Comparison of ENCODE assay signal across 22 cellular contexts in genomic region chr20:10955166-10955565, GRCh38.
DNase-seq lines count a peak whose midpoint lies in the region; ATAC-seq, FAIRE-seq and TF ChIP-seq lines count a peak whose summit lies in the region.
"Had no signal": no experiment of that assay in that cellular context is flagged by ENCODE, and none has a peak within 500 bp of the region (broad histone marks: within the 10 kb centered on the region; RNA-seq: fewer than 3 reads in every experiment).

No MANE protein-coding gene starts in this region.

- H3K4me3 ChIP-seq in A549, result no peak overlapping the region
- H3K4me3 ChIP-seq in keratinocyte (ENCODE audit: control insufficient read depth in 2 of 3, extremely low read depth in 1 of 3, insufficient read depth in 2 of 3, low read depth in 1 of 3, low read length in 3 of 3), result no peak overlapping the region
- H3K4me3 ChIP-seq: MG63 had no signal

- DNase-seq in A549 (ENCODE audit: low read depth in 1 of 2, low spot score in 1 of 2), result no peak
- DNase-seq in M059J (ENCODE audit: low read depth), result peak; percentile 41
- peak; percentile 22 for DNase-seq in dedifferentiated amniotic fluid mesenchymal stem cell (ENCODE audit: extremely low spot score)
- DNase-seq in keratinocyte (ENCODE audit: low read depth, low spot score), result no peak
- DNase-seq in HK-2 (ENCODE audit: unreplicated experiment), result no peak
- no peak for DNase-seq in GM19238 (ENCODE audit: insufficient read length, low spot score)
- no peak for DNase-seq in T1000 (lab: John Stamatoyannopoulos, UW)
- no peak for DNase-seq in NCI-H187 (lab: John Stamatoyannopoulos, UW)
- DNase-seq: 8988T, AML-193, EL, GF-D8, GOT3, HCEC 1CT, MG63, NCI-H1417, NCI-H1694 treated with DMSO at 0.1 percent for 48 hours, NCI-H446 treated with DMSO at 0.1 percent for 48 hours, NCI-H526 treated with DMSO at 0.1 percent for 48 hours, OCI-M1, Right ventricle myocardium superior had no signal

- dilution Hi-C loops in keratinocyte (cut with MboI; ENCODE audit: extremely low pct_ligation_motif_present, low sequenced_read_pairs), result no loop called here

- FAIRE-seq in A549 (lab: Jason Lieb, UNC), result peak; percentile 78
- FAIRE-seq in keratinocyte (lab: Jason Lieb, UNC), result peak; percentile 52
- FAIRE-seq: D721Med had no signal

- no peak for TF ChIP-seq RAD21 in A549 (conservative IDR thresholded peaks at IDR 0.05 in 1 of 2, IDR thresholded peaks at IDR 0.05 in 1 of 2)

- POLR2A ChIA-PET in A549 (lab: Yijun Ruan, JAX), result no interaction called here

- no peak for TF ChIP-seq CTCF in A549 (IDR thresholded peaks at IDR 0.05)
- no peak for TF ChIP-seq CTCF in keratinocyte (optimal IDR thresholded peaks at IDR 0.05 in 1 of 3, IDR thresholded peaks at IDR 0.05 in 1 of 3, conservative IDR thresholded peaks at IDR 0.05 in 1 of 3; ENCODE audit: extremely low read depth in 1 of 3, insufficient read depth in 2 of 3, low read length in 3 of 3)

- H3K36me3 ChIP-seq in keratinocyte (ENCODE audit: control insufficient read depth in 2 of 2, extremely low read depth in 1 of 2, insufficient read depth in 2 of 2, low read length in 2 of 2), result no peaks in the 10 kb centered on the region
- H3K36me3 ChIP-seq: MG63 had no signal

- TF ChIP-seq POLR2A in A549 (IDR thresholded peaks at IDR 0.05; ENCODE audit: low read length), result no peak

- no peak overlapping the region for H2AFZ ChIP-seq in keratinocyte (ENCODE audit: control insufficient read depth, low read length)

- WGBS in A549 (ENCODE audit: missing lambda C conversion rate), result 86% methylated on average over 3 of the region's 3 CpGs

- no peak overlapping the region for H3K9ac ChIP-seq in keratinocyte (ENCODE audit: control insufficient read depth, extremely low read depth, insufficient read depth, low read length)

- TF ChIP-seq EP300 in A549 (IDR thresholded peaks at IDR 0.05), result no peak

- no peaks in the 10 kb centered on the region for H3K79me2 ChIP-seq in keratinocyte (ENCODE audit: control insufficient read depth, insufficient read depth, low read length)

- no peaks in the 10 kb centered on the region for H4K20me1 ChIP-seq in keratinocyte (ENCODE audit: control insufficient read depth, extremely low read depth, insufficient read depth, low read length)

- H3K9me1 ChIP-seq in keratinocyte (ENCODE audit: control insufficient read depth, extremely low read depth, insufficient read depth, low read length), result no peaks in the 10 kb centered on the region

- H3K4me1 ChIP-seq in A549, result 0 out of 3 replicates have a peak, but pooled peaks cover 7% of the 10 kb centered on the region
- peaks cover 37% of the 10 kb centered on the region for H3K4me1 ChIP-seq in keratinocyte (ENCODE audit: control insufficient read depth, extremely low read depth, insufficient read depth, low read length)

- CTCF ChIA-PET in A549 (lab: Yijun Ruan, JAX), result interaction anchor here (0.6 to 1.5 kb wide), 4 partner anchors 23 to 402 kb away, joined by 3 read pairs; no protein-coding TSS in a partner anchor

- ATAC-seq in A549, result no peak

- no peaks in the 10 kb centered on the region for H3K9me3 ChIP-seq in A549
- no peaks in the 10 kb centered on the region for H3K9me3 ChIP-seq in keratinocyte (ENCODE audit: control insufficient read depth, low read depth, low read length)
- H3K9me3 ChIP-seq: MG63 had no signal

- H3K27ac ChIP-seq in A549, result no peak overlapping the region
- H3K27ac ChIP-seq in keratinocyte (ENCODE audit: control insufficient read depth, insufficient read depth, low read length), result peak overlapping the region; percentile 95

- no peaks in the 10 kb centered on the region for H3K27me3 ChIP-seq in keratinocyte (ENCODE audit: control insufficient read depth, extremely low read depth, insufficient read depth, low read length)
- H3K27me3 ChIP-seq: MG63 had no signal

- H3K4me2 ChIP-seq in A549 (no peak overlapping the region), keratinocyte (ENCODE audit: control insufficient read depth, extremely low read depth, insufficient read depth, low read depth, low read length) (peak overlapping the region; percentile 96)

TF ChIP-seq in A549, 52 proteins besides CTCF, POLR2A, EP300 and RAD21:
- no peak for TF ChIP-seq ZC3H11A (IDR thresholded peaks at IDR 0.05)
- no peak for TF ChIP-seq TFCP2L1 (CRISPR knock-in tag; IDR thresholded peaks at IDR 0.05)
- TF ChIP-seq FOXS1 (CRISPR knock-in tag; IDR thresholded peaks at IDR 0.05), result no peak
- no peak for TF ChIP-seq GATA3 (IDR thresholded peaks at IDR 0.05; ENCODE audit: borderline replicate concordance)
- no peak for TF ChIP-seq HDAC2 (IDR thresholded peaks at IDR 0.05)
- no peak for TF ChIP-seq ZFP36 (IDR thresholded peaks at IDR 0.05; ENCODE audit: borderline replicate concordance, partially characterized antibody)
- no peak for TF ChIP-seq EHMT2 (IDR thresholded peaks at IDR 0.05; ENCODE audit: low read depth)
- TF ChIP-seq EHF (CRISPR knock-in tag; IDR thresholded peaks at IDR 0.05), result no peak
- no peak for TF ChIP-seq ESRRA (IDR thresholded peaks at IDR 0.05; ENCODE audit: borderline replicate concordance, low read length)
- TF ChIP-seq POLR2AphosphoS2 (conservative IDR thresholded peaks at IDR 0.05; ENCODE audit: low read length), result no peak
- no peak for TF ChIP-seq MAX (IDR thresholded peaks at IDR 0.05)
- no peak for TF ChIP-seq NPAS2 (CRISPR knock-in tag; IDR thresholded peaks at IDR 0.05; ENCODE audit: borderline replicate concordance)
- no peak for TF ChIP-seq HOXB5 (CRISPR knock-in tag; IDR thresholded peaks at IDR 0.05)
- no peak for TF ChIP-seq FOSL2 (IDR thresholded peaks at IDR 0.05)
- TF ChIP-seq FOSL2 (CRISPR knock-in tag; IDR thresholded peaks at IDR 0.05), result no peak
TF ChIP-seq in A549: peak in this region for 0.

Comparison
In these comparisons a context has a peak if more than half of its experiments do, and no peak if none do; other contexts are left out.
1. DNase-seq: peak in M059J (single experiment) and dedifferentiated amniotic fluid mesenchymal stem cell (single experiment); none in A549 (0 of 2), keratinocyte (single experiment), HK-2 (single experiment), GM19238 (single experiment), T1000 (single experiment) and NCI-H187 (0 of 2).